Comparison of ENCODE assay signal across 1 cellular context in the genomic region with DNA sequence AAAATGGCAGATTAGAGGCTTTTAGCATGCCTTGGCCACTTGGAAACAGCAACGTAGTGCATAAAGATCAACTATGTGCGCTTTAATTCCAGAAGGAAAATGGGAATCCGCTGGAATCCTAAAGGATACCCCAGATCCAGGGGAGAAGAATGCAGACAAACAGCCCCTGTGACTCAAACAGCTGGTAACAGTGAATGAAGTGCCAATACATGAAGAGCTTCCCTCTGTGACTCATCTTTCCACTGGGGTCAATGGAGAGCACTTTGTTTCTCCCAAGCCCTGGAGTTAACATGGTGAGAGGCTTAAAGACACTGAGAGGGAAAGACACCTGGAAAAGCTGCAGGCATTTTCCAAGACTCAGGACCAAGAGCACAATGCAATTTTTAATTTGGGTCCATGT.
TF ChIP-seq lines count a peak whose summit lies in the region.

No MANE protein-coding gene starts in this region.

TF ChIP-seq in WTC11, 78 proteins besides CTCF, POLR2A, EP300 and RAD21 (continued from another document):
- no peak for TF ChIP-seq E2F4 (CRISPR knock-in tag; IDR thresholded peaks at IDR 0.05; ENCODE audit: borderline replicate concordance, low read depth)
- no peak for TF ChIP-seq ZNF423 (CRISPR knock-in tag; IDR thresholded peaks at IDR 0.05)
